In the genomic region with DNA sequence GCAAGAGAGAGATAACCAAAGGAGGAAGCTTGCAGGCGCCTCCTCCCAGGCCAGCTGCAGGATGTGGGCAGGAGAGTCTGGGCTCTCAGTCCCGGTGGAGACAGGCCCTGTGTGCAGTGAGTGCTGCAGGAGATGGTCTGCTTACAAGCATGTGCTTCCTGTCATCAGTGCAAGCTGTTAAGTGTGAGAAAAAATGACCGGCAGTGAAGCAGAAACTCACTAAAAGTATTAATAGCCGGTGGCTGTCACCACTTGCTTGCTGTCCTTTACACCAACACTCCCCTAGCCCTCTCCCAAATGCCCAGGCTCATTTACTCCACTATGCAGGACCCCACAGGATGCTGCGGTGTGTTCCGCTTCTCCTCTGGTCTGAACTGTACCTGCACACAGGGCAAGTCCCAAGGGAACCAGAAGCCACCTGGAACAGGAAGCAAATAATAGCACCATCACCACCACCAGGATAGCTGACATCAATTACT, we compare ENCODE assay signal across 8 cellular contexts.
DNase-seq lines count a peak whose midpoint lies in the region; ATAC-seq lines count a peak whose summit lies in the region.

No MANE protein-coding gene starts in this region.

- DNase-seq in DMS53 (lab: John Stamatoyannopoulos, UW) (peak; percentile 4), DMS53 treated with DMSO at 0.1 percent for 48 hours (lab: John Stamatoyannopoulos, UW; ENCODE audit: unreplicated experiment) (no peak), NOMO-1 treated with dmso at 0.1 percent for 144 hours (lab: John Stamatoyannopoulos, UW; ENCODE audit: unreplicated experiment) (peak; percentile 80), hippocampal formation (lab: John Stamatoyannopoulos, UW) (peak; percentile 23 to 32), NCI-H2029 treated with DMSO at 0.1 percent for 48 hours (lab: John Stamatoyannopoulos, UW) (no peak), kidney tubule cell (ENCODE audit: low spot score) (no peak)
- no peak for DNase-seq in stimulated activated CD8-positive, alpha-beta memory T cell treated with anti-CD3 and anti-CD28 coated beads, Interleukin-4, amount 100 ng/mL, for 48 hours

- peak; percentile 90 for ATAC-seq in HG02938 (IDR thresholded peaks at IDR 0.05; ENCODE audit: unreplicated experiment)

Comparison
In these comparisons a context has a peak if more than half of its experiments do, and no peak if none do; other contexts are left out.
1. DNase-seq: peak in DMS53 (single experiment), NOMO-1 treated with dmso at 0.1 percent for 144 hours (single experiment) and hippocampal formation (2 of 2); none in DMS53 treated with DMSO at 0.1 percent for 48 hours (single experiment), NCI-H2029 treated with DMSO at 0.1 percent for 48 hours (single experiment), kidney tubule cell (single experiment) and stimulated activated CD8-positive, alpha-beta memory T cell treated with anti-CD3 and anti-CD28 coated beads, Interleukin-4, amount 100 ng/mL, for 48 hours (single experiment).